In genomic region chr1:95252422-95252821, GRCh38 we compare ENCODE assay signal across 15 cellular contexts. TPM values are rescaled to one million over a fixed set of nuclear protein-coding genes. Genes with fewer than 3 reads are reported as not detected.
DNase-seq lines count a peak whose midpoint lies in the region; ATAC-seq and TF ChIP-seq lines count a peak whose summit lies in the region.
"Had no signal": no experiment of that assay in that cellular context is flagged by ENCODE, and none has a peak within 500 bp of the region (broad histone marks: within the 10 kb centered on the region; RNA-seq: fewer than 3 reads in every experiment).

No MANE protein-coding gene starts in this region.

- peak overlapping the region; percentile 44 for H3K4me3 Mint-ChIP-seq in endothelial cell (ENCODE audit: unreplicated experiment)
- H3K4me3 Mint-ChIP-seq: CD4-positive, CD25-positive, alpha-beta regulatory T cell had no signal

- no peak for TF ChIP-seq POLR2A in GM18505 (IDR thresholded peaks at IDR 0.05; ENCODE audit: borderline replicate concordance, extremely low read depth, insufficient read depth, insufficient read length)

- in situ Hi-C loops in brain microvascular endothelial cell (cut with HindIII; ENCODE audit: low pct_ligation_motif_present, low sequenced_read_pairs) = no loop called here

- H3K27me3 ChIP-seq in dorsolateral prefrontal cortex (no peaks in the 10 kb centered on the region), brain microvascular endothelial cell (replicated peaks) (no peaks in the 10 kb centered on the region)

- no peak overlapping the region for H3K4me3 ChIP-seq in dorsolateral prefrontal cortex
- H3K4me3 ChIP-seq in brain microvascular endothelial cell (ENCODE audit: low read depth, low read length) = no peak overlapping the region

- DNase-seq in KG1 (lab: John Stamatoyannopoulos, UW) (peak; percentile 56), OCI-M1 (lab: John Stamatoyannopoulos, UW) (peak; percentile 86), endothelial cell (ENCODE audit: low spot score) (no peak), dorsolateral prefrontal cortex (no peak), brain microvascular endothelial cell (no peak), NCI-H226 (no peak), left cardiac atrium (no peak)
- DNase-seq: Calu3; CD4-positive, CD25-positive, alpha-beta regulatory T cell; GOT3; NCI-H1092 treated with DMSO at 0.1 percent for 48 hours; NCI-H1694; NCI-H774; T-helper 1 cell had no signal

- H3K4me1 Mint-ChIP-seq in endothelial cell (ENCODE audit: unreplicated experiment) = peaks cover 20% of the 10 kb centered on the region

- H3K27ac Mint-ChIP-seq in endothelial cell (ENCODE audit: unreplicated experiment) = no peak overlapping the region
- H3K27ac Mint-ChIP-seq: CD4-positive, CD25-positive, alpha-beta regulatory T cell had no signal

- H3K27ac ChIP-seq in dorsolateral prefrontal cortex = no peak overlapping the region
- no peak overlapping the region for H3K27ac ChIP-seq in brain microvascular endothelial cell

- peaks cover 14% of the 10 kb centered on the region for H3K36me3 Mint-ChIP-seq in endothelial cell (ENCODE audit: low read depth, unreplicated experiment)

- peaks cover 3% of the 10 kb centered on the region for H3K27me3 Mint-ChIP-seq in endothelial cell (ENCODE audit: unreplicated experiment)
- H3K27me3 Mint-ChIP-seq: CD4-positive, CD25-positive, alpha-beta regulatory T cell had no signal

- TF ChIP-seq CTCF in endothelial cell (IDR thresholded peaks at IDR 0.05; ENCODE audit: unreplicated experiment) = no peak
- no peak for TF ChIP-seq CTCF in dorsolateral prefrontal cortex (IDR thresholded peaks at IDR 0.05 in 54 of 56, conservative IDR thresholded peaks at IDR 0.05 in 2 of 56; ENCODE audit: low read depth in 1 of 56, partially characterized antibody in 56 of 56)
- TF ChIP-seq CTCF in brain microvascular endothelial cell (IDR thresholded peaks at IDR 0.05; ENCODE audit: low read depth, low read length, missing control alignments) = no peak

- no peaks in the 10 kb centered on the region for H3K36me3 ChIP-seq in brain microvascular endothelial cell (replicated peaks)

- ATAC-seq in GM18505 (IDR thresholded peaks at IDR 0.05; ENCODE audit: unreplicated experiment) (peak; percentile 68), left cardiac atrium (no peak)

- H3K9me3 Mint-ChIP-seq in endothelial cell (ENCODE audit: unreplicated experiment) = no peaks in the 10 kb centered on the region

- intact Hi-C loops in dorsolateral prefrontal cortex (cut with DNase I) (no loop called here), left cardiac atrium (cut with DNase I) (no loop called here)

RNA-seq across cellular contexts. Expression of gene RWDD3, which starts 18.4 kb away (rescaled TPM):
- total RNA-seq in endothelial cell (ENCODE audit: unreplicated experiment) (31.4 TPM), dorsolateral prefrontal cortex (10 to 100 TPM in 118 of 120 experiments, 1 to 10 TPM in 2; 8.8 to 33.0 (median 17.9) TPM), left cardiac atrium (10 to 100 TPM; 12.3 to 17.7 TPM)

Comparison
In these comparisons a context has a peak if more than half of its experiments do, and no peak if none do; other contexts are left out.
1. DNase-seq: peak in KG1 (single experiment) and OCI-M1 (single experiment); none in endothelial cell (single experiment), dorsolateral prefrontal cortex (0 of 10), brain microvascular endothelial cell (single experiment), NCI-H226 (single experiment) and left cardiac atrium (single experiment).